In the genomic region with DNA sequence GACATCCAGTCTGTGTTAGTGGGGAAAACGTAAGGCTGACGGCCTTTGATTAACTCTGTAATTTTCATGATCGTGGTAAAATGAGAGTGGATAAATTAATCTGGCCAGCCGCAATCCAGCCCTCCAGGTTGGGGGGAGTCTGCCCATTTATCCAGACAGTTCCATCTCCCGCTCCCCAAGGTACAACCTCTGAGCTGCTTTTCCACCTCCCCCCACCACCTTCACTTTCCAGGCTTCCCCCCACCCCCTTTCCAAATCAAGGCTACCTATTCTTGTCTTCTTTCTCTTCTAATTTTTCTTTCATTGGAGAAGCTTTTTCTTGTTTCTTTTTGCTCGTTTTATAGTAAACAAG, we compare ENCODE assay signal across 8 cellular contexts. TPM values are rescaled to one million over a fixed set of nuclear protein-coding genes. Genes with fewer than 3 reads are reported as not detected.
DNase-seq lines count a peak whose midpoint lies in the region; ATAC-seq and TF ChIP-seq lines count a peak whose summit lies in the region.

No MANE protein-coding gene starts in this region.

- intact Hi-C loops in activated B cell treated with CpG ODN at 0.5 μM for 24 hours (cut with micrococcal nuclease): loop anchor here (1.0 to 2.0 kb wide), 6 partner anchors 7 to 755 kb away; a partner anchor contains a TSS

- H3K4me3 ChIP-seq in iPS-15b (ENCODE audit: low read depth, low read length): peak overlapping the region; percentile 88

- peaks cover 4% of the 10 kb centered on the region for H3K36me3 Mint-ChIP-seq in activated B cell treated with CpG ODN at 0.5 μM for 24 hours (ENCODE audit: low read depth)
- H3K36me3 Mint-ChIP-seq in stimulated activated naive B cell treated with anti-CD40 and anti-IgM and Interleukin-4, amounts not matched to agents 10 μg/mL and 1 μg/mL and 100 μg/mL, for 72 hours: peaks cover 0 to 4% of the 10 kb centered on the region in 2 donors

- H3K27me3 Mint-ChIP-seq in activated B cell treated with CpG ODN at 0.5 μM for 24 hours: no peaks in the 10 kb centered on the region
- no peaks in the 10 kb centered on the region for H3K27me3 Mint-ChIP-seq in stimulated activated naive B cell treated with anti-CD40 and anti-IgM and Interleukin-4, amounts not matched to agents 10 μg/mL and 1 μg/mL and 100 μg/mL, for 72 hours

- peaks cover 60% of the 10 kb centered on the region for H3K4me1 Mint-ChIP-seq in activated B cell treated with CpG ODN at 0.5 μM for 24 hours
- peaks cover 16 to 41% of the 10 kb centered on the region in 2 donors for H3K4me1 Mint-ChIP-seq in stimulated activated naive B cell treated with anti-CD40 and anti-IgM and Interleukin-4, amounts not matched to agents 10 μg/mL and 1 μg/mL and 100 μg/mL, for 72 hours

- H3K27ac Mint-ChIP-seq in activated B cell treated with CpG ODN at 0.5 μM for 24 hours: peak overlapping the region; percentile 93
- H3K27ac Mint-ChIP-seq in stimulated activated naive B cell treated with anti-CD40 and anti-IgM and Interleukin-4, amounts not matched to agents 10 μg/mL and 1 μg/mL and 100 μg/mL, for 72 hours: peak overlapping the region; percentile 95

- H3K27me3 ChIP-seq in iPS-15b (ENCODE audit: control insufficient read depth, insufficient read depth, low read length): no peaks in the 10 kb centered on the region

- peaks cover 11% of the 10 kb centered on the region for H3K4me1 ChIP-seq in iPS-15b (ENCODE audit: control insufficient read depth, insufficient read depth, low read length)

- no peak for TF ChIP-seq CTCF in activated B cell treated with CpG ODN at 0.5 μM for 24 hours (IDR thresholded peaks at IDR 0.05)

- H3K9me3 ChIP-seq in iPS-15b (ENCODE audit: control insufficient read depth, insufficient read depth, low read length): no peaks in the 10 kb centered on the region

- H3K9me3 Mint-ChIP-seq in activated B cell treated with CpG ODN at 0.5 μM for 24 hours: no peaks in the 10 kb centered on the region
- no peaks in the 10 kb centered on the region for H3K9me3 Mint-ChIP-seq in stimulated activated naive B cell treated with anti-CD40 and anti-IgM and Interleukin-4, amounts not matched to agents 10 μg/mL and 1 μg/mL and 100 μg/mL, for 72 hours

- CTCF ChIA-PET in activated B cell treated with CpG ODN at 0.5 μM for 24 hours (lab: Charles Lee): interaction anchor here (1.4 kb wide), 1 partner anchor 218 kb away, joined by 3 read pairs; no protein-coding TSS in a partner anchor

- no peak for ATAC-seq in activated B cell treated with CpG ODN at 0.5 μM for 24 hours (ENCODE audit: low read depth)
- ATAC-seq in stimulated activated naive B cell treated with anti-CD40 and anti-IgM and Interleukin-4, amounts not matched to agents 10 μg/mL and 1 μg/mL and 100 μg/mL, for 72 hours (replicated peaks): no peak
- no peak for ATAC-seq in GM19328 (IDR thresholded peaks at IDR 0.05; ENCODE audit: unreplicated experiment)
- ATAC-seq in GM21367 (IDR thresholded peaks at IDR 0.05; ENCODE audit: unreplicated experiment): no peak

- H3K36me3 ChIP-seq in iPS-15b (ENCODE audit: control insufficient read depth, insufficient read depth, low read length): no peaks in the 10 kb centered on the region

- POLR2A ChIA-PET in activated B cell treated with CpG ODN at 0.5 μM for 24 hours (lab: Charles Lee): interaction anchor here (0.6 to 1.0 kb wide), 4 partner anchors 22 to 755 kb away, joined by 3 to 6 read pairs (median 4); a partner anchor contains a TSS

- peak overlapping the region; percentile 71 for H3K9ac ChIP-seq in iPS-15b (ENCODE audit: low read depth, low read length)

- DNase-seq in NCI-H510A treated with DMSO at 0.1 percent for 48 hours (lab: John Stamatoyannopoulos, UW) (peak; percentile 78), NCI-H510A (lab: John Stamatoyannopoulos, UW) (no peak), activated B cell treated with CpG ODN at 0.5 μM for 24 hours (no peak), KG1 (lab: John Stamatoyannopoulos, UW) (no peak)
- no peak for DNase-seq in stimulated activated naive B cell treated with anti-CD40 and anti-IgM and Interleukin-4, amounts not matched to agents 10 μg/mL and 1 μg/mL and 100 μg/mL, for 72 hours

- peak overlapping the region; percentile 94 for H3K4me3 Mint-ChIP-seq in activated B cell treated with CpG ODN at 0.5 μM for 24 hours
- H3K4me3 Mint-ChIP-seq in stimulated activated naive B cell treated with anti-CD40 and anti-IgM and Interleukin-4, amounts not matched to agents 10 μg/mL and 1 μg/mL and 100 μg/mL, for 72 hours: peak overlapping the region; percentile 93 to 95

RNA-seq across cellular contexts. Expression of a gene that starts 6.0 kb away (rescaled TPM):
- 39.1 and 39.2 TPM in 2 replicates for total RNA-seq in activated B cell treated with CpG ODN at 0.5 μM for 24 hours

RNA-seq across cellular contexts. Expression of a gene that starts 6.1 kb away (rescaled TPM):
- 0.75 and 3.4 TPM in 2 replicates for total RNA-seq in activated B cell treated with CpG ODN at 0.5 μM for 24 hours
